ENCODE assay signal across 8 cellular contexts in genomic region chr6:15621203-15622044, GRCh38.
DNase-seq lines count a peak whose midpoint lies in the region; ATAC-seq lines count a peak whose summit lies in the region.

No MANE protein-coding gene starts in this region.

- DNase-seq in DMS 273 treated with DMSO at 0.1 percent for 48 hours (lab: John Stamatoyannopoulos, UW): peak; percentile 82
- peak; percentile 59 for DNase-seq in T-helper 2 cell treated with Interferon-gamma antibody and Interleukin-4, amounts not matched to agents 5 μg/mL and 100 μg/mL, for 36 hours (ENCODE audit: low spot score)
- peak; percentile 26 for DNase-seq in globus pallidus (ENCODE audit: low spot score)
- peak; percentile 40 for DNase-seq in pons (ENCODE audit: low spot score)
- no peak for DNase-seq in NCI-H1436 (lab: John Stamatoyannopoulos, UW)
- DNase-seq in kidney glomerular epithelial cell (lab: John Stamatoyannopoulos, UW): no peak

- H3K4me1 Mint-ChIP-seq in T-helper 2 cell treated with Interferon-gamma antibody and Interleukin-4, amounts not matched to agents 5 μg/mL and 100 μg/mL, for 36 hours (ENCODE audit: low read depth): peaks cover 37% of the 10 kb centered on the region

- H3K36me3 Mint-ChIP-seq in T-helper 2 cell treated with Interferon-gamma antibody and Interleukin-4, amounts not matched to agents 5 μg/mL and 100 μg/mL, for 36 hours (ENCODE audit: low read depth): peaks cover 8% of the 10 kb centered on the region

- peak; percentile 67 for ATAC-seq in GM19467 (IDR thresholded peaks at IDR 0.05; ENCODE audit: unreplicated experiment)
- peak; percentile 98 for ATAC-seq in HG03442 (IDR thresholded peaks at IDR 0.05; ENCODE audit: unreplicated experiment)

- H3K4me3 Mint-ChIP-seq in T-helper 2 cell treated with Interferon-gamma antibody and Interleukin-4, amounts not matched to agents 5 μg/mL and 100 μg/mL, for 36 hours: peak overlapping the region; percentile 4

- no peaks in the 10 kb centered on the region for H3K27me3 Mint-ChIP-seq in T-helper 2 cell treated with Interferon-gamma antibody and Interleukin-4, amounts not matched to agents 5 μg/mL and 100 μg/mL, for 36 hours (ENCODE audit: low read depth)

- H3K9me3 Mint-ChIP-seq in T-helper 2 cell treated with Interferon-gamma antibody and Interleukin-4, amounts not matched to agents 5 μg/mL and 100 μg/mL, for 36 hours: no peaks in the 10 kb centered on the region

- peak overlapping the region; percentile 24 for H3K27ac Mint-ChIP-seq in T-helper 2 cell treated with Interferon-gamma antibody and Interleukin-4, amounts not matched to agents 5 μg/mL and 100 μg/mL, for 36 hours

Comparison
In these comparisons a context has a peak if more than half of its experiments do, and no peak if none do; other contexts are left out.
1. DNase-seq: peak in DMS 273 treated with DMSO at 0.1 percent for 48 hours (single experiment), T-helper 2 cell treated with Interferon-gamma antibody and Interleukin-4, amounts not matched to agents 5 μg/mL and 100 μg/mL, for 36 hours (single experiment), globus pallidus (single experiment) and pons (single experiment); none in NCI-H1436 (single experiment) and kidney glomerular epithelial cell (single experiment).